10 cellular contexts compared by ENCODE assay signal in genomic region chr1:101203812-101204540, GRCh38. TPM values are rescaled to one million over a fixed set of nuclear protein-coding genes. Genes with fewer than 3 reads are reported as not detected.
DNase-seq lines count a peak whose midpoint lies in the region; TF ChIP-seq lines count a peak whose summit lies in the region.
"Had no signal": no experiment of that assay in that cellular context is flagged by ENCODE, and none has a peak within 500 bp of the region (broad histone marks: within the 10 kb centered on the region; RNA-seq: fewer than 3 reads in every experiment).

No MANE protein-coding gene starts in this region.

- in situ Hi-C loops in brain microvascular endothelial cell (cut with HindIII; ENCODE audit: low pct_ligation_motif_present, low sequenced_read_pairs), result no loop called here

- H3K9me3 Mint-ChIP-seq in activated CD4-positive, alpha-beta memory T cell treated with anti-CD3 and anti-CD28 coated beads, Interleukin-2, amount 10 ng/mL, durations not matched to agents 7 days and 5 days, result peaks cover 3% of the 10 kb centered on the region

- CTCF ChIA-PET in activated CD4-positive, alpha-beta memory T cell treated with anti-CD3 and anti-CD28 coated beads, Interleukin-2, amount 10 ng/mL, durations not matched to agents 7 days and 5 days (lab: Charles Lee), result interaction anchor here (1.2 kb wide), 1 partner anchor 11 kb away, joined by 3 read pairs; no protein-coding TSS in a partner anchor

- peak; percentile 82 for DNase-seq in GM04503 (ENCODE audit: low read depth)
- DNase-seq in NCI-H2171 (lab: John Stamatoyannopoulos, UW), result peak; percentile 63
- peak; percentile 20 for DNase-seq in brain microvascular endothelial cell
- DNase-seq in midbrain (lab: John Stamatoyannopoulos, UW), result peak; percentile 18
- no peak for DNase-seq in activated CD4-positive, alpha-beta memory T cell treated with anti-CD3 and anti-CD28 coated beads, Interleukin-2, amount 10 ng/mL, durations not matched to agents 7 days and 5 days
- no peak for DNase-seq in T-helper 9 cell
- DNase-seq in activated CD4-positive, alpha-beta T cell treated with anti-CD3 and anti-CD28 coated beads for 4 hours, result no peak
- DNase-seq in activated CD8-positive, alpha-beta memory T cell treated with anti-CD3 and anti-CD28 coated beads for 24 hours, result no peak
- DNase-seq: activated gamma-delta T cell, mesendoderm had no signal

- no peaks in the 10 kb centered on the region for H3K27me3 Mint-ChIP-seq in activated CD4-positive, alpha-beta memory T cell treated with anti-CD3 and anti-CD28 coated beads, Interleukin-2, amount 10 ng/mL, durations not matched to agents 7 days and 5 days

- H3K27ac Mint-ChIP-seq in activated CD4-positive, alpha-beta memory T cell treated with anti-CD3 and anti-CD28 coated beads, Interleukin-2, amount 10 ng/mL, durations not matched to agents 7 days and 5 days, result no peak overlapping the region

- H3K36me3 ChIP-seq in brain microvascular endothelial cell (replicated peaks), result no peaks in the 10 kb centered on the region

- POLR2A ChIA-PET in activated CD4-positive, alpha-beta memory T cell treated with anti-CD3 and anti-CD28 coated beads, Interleukin-2, amount 10 ng/mL, durations not matched to agents 7 days and 5 days (lab: Charles Lee), result interaction anchor here (1.0 kb wide), 1 partner anchor 272 kb away, joined by 3 read pairs; no protein-coding TSS in a partner anchor

- H3K36me3 Mint-ChIP-seq in activated CD4-positive, alpha-beta memory T cell treated with anti-CD3 and anti-CD28 coated beads, Interleukin-2, amount 10 ng/mL, durations not matched to agents 7 days and 5 days (ENCODE audit: low read depth), result peaks cover 27% of the 10 kb centered on the region

- no peak overlapping the region for H3K27ac ChIP-seq in brain microvascular endothelial cell

- H3K27me3 ChIP-seq in brain microvascular endothelial cell (replicated peaks), result no peaks in the 10 kb centered on the region

- H3K4me3 Mint-ChIP-seq in activated CD4-positive, alpha-beta memory T cell treated with anti-CD3 and anti-CD28 coated beads, Interleukin-2, amount 10 ng/mL, durations not matched to agents 7 days and 5 days, result no peak overlapping the region

- no peak overlapping the region for H3K4me3 ChIP-seq in brain microvascular endothelial cell (ENCODE audit: low read depth, low read length)

- peaks cover 26% of the 10 kb centered on the region for H3K4me1 Mint-ChIP-seq in activated CD4-positive, alpha-beta memory T cell treated with anti-CD3 and anti-CD28 coated beads, Interleukin-2, amount 10 ng/mL, durations not matched to agents 7 days and 5 days

- no peak for TF ChIP-seq CTCF in brain microvascular endothelial cell (IDR thresholded peaks at IDR 0.05; ENCODE audit: low read depth, low read length, missing control alignments)

RNA-seq across cellular contexts. Expression of gene S1PR1, which starts 32.8 kb away (rescaled TPM):
- 100 to 1,000 TPM; 219 to 220 TPM for total RNA-seq in activated CD4-positive, alpha-beta memory T cell treated with anti-CD3 and anti-CD28 coated beads, Interleukin-2, amount 10 ng/mL, durations not matched to agents 7 days and 5 days

Comparison
In these comparisons a context has a peak if more than half of its experiments do, and no peak if none do; other contexts are left out.
1. DNase-seq: peak in GM04503 (single experiment), NCI-H2171 (single experiment), brain microvascular endothelial cell (single experiment) and midbrain (single experiment); none in activated CD4-positive, alpha-beta memory T cell treated with anti-CD3 and anti-CD28 coated beads, Interleukin-2, amount 10 ng/mL, durations not matched to agents 7 days and 5 days (single experiment), T-helper 9 cell (single experiment), activated CD4-positive, alpha-beta T cell treated with anti-CD3 and anti-CD28 coated beads for 4 hours (0 of 2) and activated CD8-positive, alpha-beta memory T cell treated with anti-CD3 and anti-CD28 coated beads for 24 hours (single experiment).